In genomic region chr15:94196536-94196935, GRCh38 we compare ENCODE assay signal across 14 cellular contexts.
"Had no signal": no experiment of that assay in that cellular context is flagged by ENCODE, and none has a peak within 500 bp of the region (broad histone marks: within the 10 kb centered on the region; RNA-seq: fewer than 3 reads in every experiment).

No MANE protein-coding gene starts in this region.

- DNase-seq: activated CD4-positive, alpha-beta memory T cell treated with anti-CD3 and anti-CD28 coated beads, Interleukin-2, amount 10 ng/mL, durations not matched to agents 7 days and 5 days; activated CD4-positive, alpha-beta T cell treated with anti-CD3 and anti-CD28 coated beads, Interleukin-2, amount 10 ng/mL, durations not matched to agents 24 days and 14 days; activated effector memory CD4-positive, alpha-beta T cell treated with anti-CD3 and anti-CD28 coated beads, Interleukin-2, amount 50 U/mL, for 16 hours; activated naive CD4-positive, alpha-beta T cell treated with anti-CD3 and anti-CD28 coated beads, Interleukin-2, amount 10 ng/mL, durations not matched to agents 7 days and 5 days; anterior cingulate cortex; dermis blood vessel endothelial cell; effector CD8-positive, alpha-beta T cell; right lobe of liver; stomach; T-helper 17 cell had no signal

- H3K4me3 ChIP-seq: gastroesophageal sphincter, right lobe of liver, skin epidermis, stomach, suprapubic skin, tibial nerve had no signal
